Comparison of ENCODE assay signal across 8 cellular contexts in genomic region chr3:9932535-9932842, GRCh38.
DNase-seq lines count a peak whose midpoint lies in the region; ATAC-seq and TF ChIP-seq lines count a peak whose summit lies in the region.

No MANE protein-coding gene starts in this region.

- H3K4me3 ChIP-seq in BLaER1 (peak overlapping the region; percentile 80), MM.1S (ENCODE audit: low read length) (peak overlapping the region; percentile 81), duodenal mucosa (ENCODE audit: low read depth in 1 of 2, low read length in 2 of 2) (peak overlapping the region; percentile 88 to 92)

- no peak for ATAC-seq in HG03571 (IDR thresholded peaks at IDR 0.05; ENCODE audit: unreplicated experiment)

- H3K9ac ChIP-seq in BLaER1 (peak overlapping the region; percentile 88), MM.1S (ENCODE audit: low read length) (peak overlapping the region; percentile 81; the same call in 1 of the 2 replicates), duodenal mucosa (ENCODE audit: low read depth in 1 of 2, low read length in 2 of 2) (peak overlapping the region; percentile 68 to 85)

- H3K4me1 ChIP-seq in BLaER1, result peaks cover 29% of the 10 kb centered on the region
- H3K4me1 ChIP-seq in MM.1S (ENCODE audit: low read length), result peaks cover 5% of the 10 kb centered on the region; the same call in 1 of the 2 replicates
- peaks cover 16 to 25% of the 10 kb centered on the region in 2 donors for H3K4me1 ChIP-seq in duodenal mucosa (ENCODE audit: control insufficient read depth in 1 of 2, insufficient read depth in 2 of 2, low read length in 2 of 2)

- H3K36me3 Mint-ChIP-seq in nephron progenitor cell (ENCODE audit: low read depth), result peaks cover 14% of the 10 kb centered on the region

- peaks cover 21% of the 10 kb centered on the region for H3K27me3 Mint-ChIP-seq in nephron progenitor cell (ENCODE audit: low read depth, poor library complexity)

- H4K20me1 ChIP-seq in BLaER1, result no peaks in the 10 kb centered on the region
- H4K20me1 ChIP-seq in MM.1S (ENCODE audit: insufficient read depth, low read length), result no peaks in the 10 kb centered on the region

- no peaks in the 10 kb centered on the region for H3K9me2 ChIP-seq in MM.1S (replicated peaks; ENCODE audit: insufficient read depth, low read length)

- H3K9me3 ChIP-seq in BLaER1, result no peaks in the 10 kb centered on the region
- no peaks in the 10 kb centered on the region for H3K9me3 ChIP-seq in MM.1S (replicated peaks; ENCODE audit: insufficient read depth, low read length)
- H3K9me3 ChIP-seq in duodenal mucosa (ENCODE audit: control insufficient read depth in 1 of 2, low read length in 2 of 2), result no peaks in the 10 kb centered on the region

- peak overlapping the region; percentile 80 for H2AFZ ChIP-seq in MM.1S (ENCODE audit: low read length)

- no peaks in the 10 kb centered on the region for H3K27me3 ChIP-seq in BLaER1
- no peaks in the 10 kb centered on the region for H3K27me3 ChIP-seq in MM.1S (replicated peaks; ENCODE audit: insufficient read depth, low read length)
- H3K27me3 ChIP-seq in duodenal mucosa (ENCODE audit: control insufficient read depth in 1 of 2, insufficient read depth in 2 of 2, low read length in 2 of 2), result no peaks in the 10 kb centered on the region

- no peak for TF ChIP-seq CTCF in MM.1S (IDR thresholded peaks at IDR 0.05; ENCODE audit: low read length)
- TF ChIP-seq CTCF in nephron progenitor cell (IDR thresholded peaks at IDR 0.05), result no peak

- no peaks in the 10 kb centered on the region for H3K9me3 Mint-ChIP-seq in nephron progenitor cell

- DNase-seq in MM.1S, result no peak
- DNase-seq in nephron progenitor cell, result no peak
- no peak for DNase-seq in AG08395 (ENCODE audit: low spot score)
- DNase-seq in effector CD8-positive, alpha-beta T cell (lab: John Stamatoyannopoulos, UW), result no peak
- no peak for DNase-seq in GM03348 (ENCODE audit: low spot score)

- H3K79me2 ChIP-seq in MM.1S (ENCODE audit: low read length), result peaks cover 7% of the 10 kb centered on the region; the same call in 1 of the 2 replicates

- H3K36me3 ChIP-seq in BLaER1 (peaks cover 31% of the 10 kb centered on the region), MM.1S (replicated peaks; ENCODE audit: insufficient read depth, low read length) (no peaks in the 10 kb centered on the region), duodenal mucosa (ENCODE audit: control insufficient read depth in 1 of 2, insufficient read depth in 2 of 2, low read length in 2 of 2) (peaks cover 3 to 19% of the 10 kb centered on the region in 2 donors)

- no peak overlapping the region for H3K27ac Mint-ChIP-seq in nephron progenitor cell

- peak overlapping the region; percentile 92 for H3K27ac ChIP-seq in BLaER1
- peak overlapping the region; percentile 80; the same call in 1 of the 2 replicates for H3K27ac ChIP-seq in MM.1S (ENCODE audit: low read length)
- peak overlapping the region; percentile 96 for H3K27ac ChIP-seq in duodenal mucosa (ENCODE audit: low read depth, low read length)

- H3K4me2 ChIP-seq in BLaER1 (peak overlapping the region; percentile 99), MM.1S (ENCODE audit: low read depth, low read length) (peak overlapping the region; percentile 80)

- peaks cover 5% of the 10 kb centered on the region; the same call in 1 of the 2 replicates for H3F3A ChIP-seq in MM.1S (ENCODE audit: insufficient read depth, low read length)

- H3K4me1 Mint-ChIP-seq in nephron progenitor cell, result peaks cover 21% of the 10 kb centered on the region

- H3K4me3 Mint-ChIP-seq in nephron progenitor cell, result peak overlapping the region; percentile 67
